ENCODE assay signal across 9 cellular contexts in genomic region chr19:48418317-48419064, GRCh38. TPM values are rescaled to one million over a fixed set of nuclear protein-coding genes. Genes with fewer than 3 reads are reported as not detected.
DNase-seq lines count a peak whose midpoint lies in the region; FAIRE-seq and TF ChIP-seq lines count a peak whose summit lies in the region.
"Had no signal": no experiment of that assay in that cellular context is flagged by ENCODE, and none has a peak within 500 bp of the region (broad histone marks: within the 10 kb centered on the region; RNA-seq: fewer than 3 reads in every experiment).

No MANE protein-coding gene starts in this region.

- H3K4me3 ChIP-seq in GM12864 (ENCODE audit: low read depth, low read length) (no peak overlapping the region; the same call in 1 of the 2 replicates), choroid plexus epithelial cell (ENCODE audit: low read depth, low read length) (no peak overlapping the region)

- TF ChIP-seq CTCF in GM12864 (IDR thresholded peaks at IDR 0.05; ENCODE audit: low read depth, low read length, missing control alignments) = peak; percentile 32
- TF ChIP-seq CTCF in choroid plexus epithelial cell (conservative IDR thresholded peaks at IDR 0.05; ENCODE audit: low read depth, low read length) = peak; percentile 28

- FAIRE-seq in RCC 7860 (lab: Jason Lieb, UNC) = no peak
- no peak for FAIRE-seq in frontal cortex (lab: Jason Lieb, UNC)
- no peak for FAIRE-seq in urothelium cell line (lab: Jason Lieb, UNC)

- DNase-seq in A172 (ENCODE audit: low spot score) (peak; percentile 69), GM12864 (ENCODE audit: low read depth) (no peak), RCC 7860 (ENCODE audit: low spot score) (peak; percentile 34), choroid plexus epithelial cell (ENCODE audit: low read depth) (no peak), frontal cortex (ENCODE audit: low spot score in 2 of 2) (no peak), T-helper 9 cell (no peak), urothelium cell line (ENCODE audit: low spot score) (no peak), NCI-H1436 (lab: John Stamatoyannopoulos, UW) (no peak)
- DNase-seq: NCI-H1048 had no signal

RNA-seq across cellular contexts. Expression of gene GRIN2D, which starts 25.0 kb away (rescaled TPM):
- not detected in 2 replicates for total RNA-seq in A172 (2014; rRNA removed; shearing (Covaris generic))
- 2.9 TPM for total RNA-seq in frontal cortex

RNA-seq across cellular contexts. Expression of gene KDELR1, which starts 27.1 kb away (rescaled TPM):
- total RNA-seq in A172 (2014; rRNA removed; shearing (Covaris generic)) = 64.2 and 71.5 TPM in 2 replicates
- 21.6 TPM for total RNA-seq in frontal cortex

RNA-seq across cellular contexts. Expression of gene GRWD1, which starts 27.3 kb away (rescaled TPM):
- 38.9 and 55.4 TPM in 2 replicates for total RNA-seq in A172 (2014; rRNA removed; shearing (Covaris generic))
- total RNA-seq in frontal cortex = 6.9 TPM

RNA-seq across cellular contexts. Expression of gene KCNJ14, which starts 36.9 kb away (rescaled TPM):
- total RNA-seq in A172 (2014; rRNA removed; shearing (Covaris generic)) = 0.36 and 0.55 TPM in 2 replicates
- total RNA-seq in frontal cortex = 0.82 TPM

RNA-seq across cellular contexts. Expression of gene CYTH2, which starts 50.7 kb away (rescaled TPM):
- 28.7 and 38.5 TPM in 2 replicates for total RNA-seq in A172 (2014; rRNA removed; shearing (Covaris generic))
- 78.3 TPM for total RNA-seq in frontal cortex

Comparison
In these comparisons a context has a peak if more than half of its experiments do, and no peak if none do; other contexts are left out.
1. DNase-seq: peak in A172 (single experiment) and RCC 7860 (single experiment); none in GM12864 (single experiment), choroid plexus epithelial cell (single experiment), frontal cortex (0 of 2), T-helper 9 cell (single experiment), urothelium cell line (single experiment) and NCI-H1436 (single experiment).